Comparison of ENCODE assay signal across 21 cellular contexts in the genomic region with DNA sequence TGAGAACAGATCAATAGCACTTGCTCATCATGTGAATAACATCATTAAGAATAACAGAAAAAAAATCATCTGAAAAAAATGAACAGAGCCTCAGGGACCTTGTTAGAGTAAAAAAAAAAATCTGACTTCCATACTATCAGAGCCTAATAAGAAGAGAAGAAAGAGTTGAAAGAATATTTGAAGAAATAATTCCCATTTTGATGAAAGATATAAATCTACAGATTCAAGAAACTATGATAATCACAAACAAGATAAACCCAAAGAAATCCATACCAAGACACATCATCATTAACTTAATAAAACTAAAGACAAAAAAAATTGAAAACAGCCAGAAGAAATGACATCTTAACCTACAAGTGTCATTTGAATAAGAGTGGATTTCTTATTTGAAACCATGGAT.
DNase-seq lines count a peak whose midpoint lies in the region; ATAC-seq, FAIRE-seq and TF ChIP-seq lines count a peak whose summit lies in the region.
"Had no signal": no experiment of that assay in that cellular context is flagged by ENCODE, and none has a peak within 500 bp of the region (broad histone marks: within the 10 kb centered on the region; RNA-seq: fewer than 3 reads in every experiment).

No MANE protein-coding gene starts in this region.

- H3K36me3 ChIP-seq in HEK293 (ENCODE audit: control insufficient read depth in 2 of 2, insufficient read depth in 1 of 2, low read length in 2 of 2), result no peaks in the 10 kb centered on the region
- H3K36me3 ChIP-seq: BE2C had no signal

- POLR2A ChIA-PET in A549 (lab: Yijun Ruan, JAX) (no interaction called here), HEK293 (lab: Yijun Ruan, JAX) (no interaction called here)

- H3K4me1 ChIP-seq in A549 (no peaks in the 10 kb centered on the region), HEK293 (ENCODE audit: control insufficient read depth, insufficient read depth, low read length) (no peaks in the 10 kb centered on the region)
- H3K4me1 ChIP-seq: BE2C had no signal

- no peak for TF ChIP-seq RAD21 in A549 (conservative IDR thresholded peaks at IDR 0.05 in 1 of 2, IDR thresholded peaks at IDR 0.05 in 1 of 2)

- no peak for TF ChIP-seq CTCF in A549 (IDR thresholded peaks at IDR 0.05)
- no peak for TF ChIP-seq CTCF in HEK293 (tag by site-specific recombination; IDR thresholded peaks at IDR 0.05)

- DNase-seq in A549 (ENCODE audit: low read depth in 1 of 2, low spot score in 1 of 2), result no peak
- no peak for DNase-seq in frontal cortex (ENCODE audit: low spot score in 2 of 2)
- no peak for DNase-seq in iPS-NIHi7 (ENCODE audit: extremely low spot score)
- no peak for DNase-seq in NCI-H2196 treated with DMSO at 0.1 percent for 48 hours (lab: John Stamatoyannopoulos, UW; ENCODE audit: unreplicated experiment)
- DNase-seq in stimulated activated CD8-positive, alpha-beta memory T cell treated with anti-CD3 and anti-CD28 coated beads, Interleukin-4, amount 100 ng/mL, for 48 hours, result no peak
- DNase-seq: 8988T; ACHN; BE2C; C1 segment of cervical spinal cord; CD4-positive, alpha-beta memory T cell; CD4-positive, CD25-positive, alpha-beta regulatory T cell; CD8-positive, alpha-beta memory T cell; COR-L47; DMS 273 treated with DMSO at 0.1 percent for 48 hours; DMS79 treated with DMSO at 0.1 percent for 48 hours had no signal

- FAIRE-seq in A549 (lab: Jason Lieb, UNC) (peak; percentile 56), frontal cortex (lab: Jason Lieb, UNC) (peak; percentile 43)
- FAIRE-seq: GM12878, GM12892, GM18507 had no signal

- TF ChIP-seq POLR2A in A549 (IDR thresholded peaks at IDR 0.05; ENCODE audit: low read length), result no peak

- H3K4me3 ChIP-seq in A549 (no peak overlapping the region), HEK293 (ENCODE audit: low read depth, low read length) (no peak overlapping the region)
- H3K4me3 ChIP-seq: BLaER1, GM12878 had no signal

- no peak overlapping the region for H3K4me2 ChIP-seq in A549

- no peak for ATAC-seq in A549
- ATAC-seq in HG02840 (IDR thresholded peaks at IDR 0.05; ENCODE audit: low FRiP score, unreplicated experiment), result no peak
- ATAC-seq: GM12878 had no signal

- no peak for TF ChIP-seq EP300 in A549 (IDR thresholded peaks at IDR 0.05)

- H3K9me3 ChIP-seq in A549, result peaks cover 4% of the 10 kb centered on the region; the same call in 1 of the 3 replicates
- no peaks in the 10 kb centered on the region for H3K9me3 ChIP-seq in HEK293 (ENCODE audit: control insufficient read depth, insufficient read depth, low read depth, low read length)
- H3K9me3 ChIP-seq: BE2C had no signal

- no peak overlapping the region for H3K27ac ChIP-seq in A549
- no peak overlapping the region for H3K27ac ChIP-seq in HEK293 (ENCODE audit: extremely low read depth, low read depth, low read length)

- CTCF ChIA-PET in A549 (lab: Yijun Ruan, JAX) (no interaction called here), HEK293 (lab: Yijun Ruan, JAX) (no interaction called here)

TF ChIP-seq in A549, 52 proteins besides CTCF, POLR2A, EP300 and RAD21:
- TF ChIP-seq RNF2 (IDR thresholded peaks at IDR 0.05; ENCODE audit: borderline replicate concordance, low read depth) (no peak), KDM5A (IDR thresholded peaks at IDR 0.05) (no peak), ZFP36 (IDR thresholded peaks at IDR 0.05; ENCODE audit: borderline replicate concordance, partially characterized antibody) (no peak), HOXA7 (CRISPR knock-in tag; IDR thresholded peaks at IDR 0.05) (no peak), TP53 (CRISPR knock-in tag; IDR thresholded peaks at IDR 0.05) (no peak), ESRRA (IDR thresholded peaks at IDR 0.05; ENCODE audit: borderline replicate concordance, low read length) (no peak), SMC3 (IDR thresholded peaks at IDR 0.05) (no peak)
- TF ChIP-seq, protein P1, sequence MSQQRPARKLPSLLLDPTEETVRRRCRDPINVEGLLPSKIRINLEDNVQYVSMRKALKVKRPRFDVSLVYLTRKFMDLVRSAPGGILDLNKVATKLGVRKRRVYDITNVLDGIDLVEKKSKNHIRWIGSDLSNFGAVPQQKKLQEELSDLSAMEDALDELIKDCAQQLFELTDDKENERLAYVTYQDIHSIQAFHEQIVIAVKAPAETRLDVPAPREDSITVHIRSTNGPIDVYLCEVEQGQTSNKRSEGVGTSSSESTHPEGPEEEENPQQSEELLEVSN (IDR thresholded peaks at IDR 0.05; ENCODE audit: borderline replicate concordance, low read depth), result no peak

TF ChIP-seq in HEK293, 187 proteins besides CTCF, POLR2A, EP300 and RAD21:
- TF ChIP-seq ZNF19 (tag by site-specific recombination; IDR thresholded peaks at IDR 0.05; ENCODE audit: low read depth) (no peak), ZNF558 (tag by site-specific recombination; IDR thresholded peaks at IDR 0.05) (peak; percentile 99)
- TF ChIP-seq, protein P2, sequence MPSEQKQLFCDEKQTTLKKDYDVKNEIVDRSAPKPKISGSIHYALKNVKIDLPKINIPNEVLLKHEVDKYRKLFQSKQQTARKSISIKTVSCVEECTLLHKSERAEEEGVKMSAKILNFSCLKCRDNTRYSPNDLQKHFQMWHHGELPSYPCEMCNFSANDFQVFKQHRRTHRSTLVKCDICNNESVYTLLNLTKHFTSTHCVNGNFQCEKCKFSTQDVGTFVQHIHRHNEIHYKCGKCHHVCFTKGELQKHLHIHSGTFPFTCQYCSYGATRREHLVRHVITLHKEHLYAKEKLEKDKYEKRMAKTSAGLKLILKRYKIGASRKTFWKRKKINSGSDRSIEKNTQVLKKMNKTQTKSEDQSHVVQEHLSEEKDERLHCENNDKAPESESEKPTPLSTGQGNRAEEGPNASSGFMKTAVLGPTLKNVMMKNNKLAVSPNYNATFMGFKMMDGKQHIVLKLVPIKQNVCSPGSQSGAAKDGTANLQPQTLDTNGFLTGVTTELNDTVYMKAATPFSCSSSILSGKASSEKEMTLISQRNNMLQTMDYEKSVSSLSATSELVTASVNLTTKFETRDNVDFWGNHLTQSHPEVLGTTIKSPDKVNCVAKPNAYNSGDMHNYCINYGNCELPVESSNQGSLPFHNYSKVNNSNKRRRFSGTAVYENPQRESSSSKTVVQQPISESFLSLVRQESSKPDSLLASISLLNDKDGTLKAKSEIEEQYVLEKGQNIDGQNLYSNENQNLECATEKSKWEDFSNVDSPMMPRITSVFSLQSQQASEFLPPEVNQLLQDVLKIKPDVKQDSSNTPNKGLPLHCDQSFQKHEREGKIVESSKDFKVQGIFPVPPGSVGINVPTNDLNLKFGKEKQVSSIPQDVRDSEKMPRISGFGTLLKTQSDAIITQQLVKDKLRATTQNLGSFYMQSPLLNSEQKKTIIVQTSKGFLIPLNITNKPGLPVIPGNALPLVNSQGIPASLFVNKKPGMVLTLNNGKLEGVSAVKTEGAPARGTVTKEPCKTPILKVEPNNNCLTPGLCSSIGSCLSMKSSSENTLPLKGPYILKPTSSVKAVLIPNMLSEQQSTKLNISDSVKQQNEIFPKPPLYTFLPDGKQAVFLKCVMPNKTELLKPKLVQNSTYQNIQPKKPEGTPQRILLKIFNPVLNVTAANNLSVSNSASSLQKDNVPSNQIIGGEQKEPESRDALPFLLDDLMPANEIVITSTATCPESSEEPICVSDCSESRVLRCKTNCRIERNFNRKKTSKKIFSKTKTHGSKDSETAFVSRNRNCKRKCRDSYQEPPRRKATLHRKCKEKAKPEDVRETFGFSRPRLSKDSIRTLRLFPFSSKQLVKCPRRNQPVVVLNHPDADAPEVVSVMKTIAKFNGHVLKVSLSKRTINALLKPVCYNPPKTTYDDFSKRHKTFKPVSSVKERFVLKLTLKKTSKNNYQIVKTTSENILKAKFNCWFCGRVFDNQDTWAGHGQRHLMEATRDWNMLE (tag by site-specific recombination; conservative IDR thresholded peaks at IDR 0.05; ENCODE audit: low read depth), result no peak
